ENCODE assay signal across 9 cellular contexts in genomic region chr1:45491464-45492260, GRCh38. TPM values are rescaled to one million over a fixed set of nuclear protein-coding genes. Genes with fewer than 3 reads are reported as not detected.
A peak's percentile ranks its signal among the peaks of the same experiment; 100 is the strongest.
DNase-seq lines count a peak whose midpoint lies in the region; ATAC-seq and TF ChIP-seq lines count a peak whose summit lies in the region.
"Had no signal": no experiment of that assay in that cellular context is flagged by ENCODE, and none has a peak within 500 bp of the region (broad histone marks: within the 10 kb centered on the region; RNA-seq: fewer than 3 reads in every experiment).

No MANE protein-coding gene starts in this region.

- H3K4me2 ChIP-seq in OCI-LY3 (ENCODE audit: low read length), result peak overlapping the region; percentile 71

- no peaks in the 10 kb centered on the region for H3K9me3 ChIP-seq in CD4-positive, CD25-positive, alpha-beta regulatory T cell (ENCODE audit: control insufficient read depth in 2 of 2, low read length in 2 of 2)
- H3K9me3 ChIP-seq in OCI-LY3 (ENCODE audit: insufficient read depth, low read length), result no peaks in the 10 kb centered on the region

- H3K4me1 Mint-ChIP-seq in CD4-positive, CD25-positive, alpha-beta regulatory T cell, result peaks cover 5 to 23% (median 13%) of the 10 kb centered on the region in 4 donors
- H3K4me1 Mint-ChIP-seq in activated CD8-positive, alpha-beta T cell treated with anti-CD3 and anti-CD28 coated beads for 36 hours (ENCODE audit: low read depth), result peaks cover 11% of the 10 kb centered on the region

- H3K9me3 Mint-ChIP-seq in CD4-positive, CD25-positive, alpha-beta regulatory T cell, result no peaks in the 10 kb centered on the region
- no peaks in the 10 kb centered on the region for H3K9me3 Mint-ChIP-seq in activated CD8-positive, alpha-beta T cell treated with anti-CD3 and anti-CD28 coated beads for 36 hours
- H3K9me3 Mint-ChIP-seq: activated T-cell treated with anti-CD3 and anti-CD28 coated beads, Interleukin-2, amount 50 U/mL, for 4 hours had no signal

- POLR2A ChIA-PET in activated CD8-positive, alpha-beta T cell treated with anti-CD3 and anti-CD28 coated beads for 36 hours (lab: Charles Lee), result interaction anchor here (0.6 to 4.8 kb wide), 12 partner anchors 8 to 770 kb away, joined by 3 to 23 read pairs (median 6); partner anchors contain the start of genes CCDC163, HECTD3, MMACHC and MUTYH

- H3K27me3 ChIP-seq in CD4-positive, CD25-positive, alpha-beta regulatory T cell (ENCODE audit: control insufficient read depth, insufficient read depth, low read length), result no peaks in the 10 kb centered on the region
- H3K27me3 ChIP-seq in OCI-LY3 (ENCODE audit: low read depth, low read length), result peaks cover 17% of the 10 kb centered on the region
- H3K27me3 ChIP-seq in rectal smooth muscle tissue (ENCODE audit: control insufficient read depth, insufficient read depth, low read length), result no peaks in the 10 kb centered on the region

- H3K79me2 ChIP-seq in OCI-LY3 (ENCODE audit: low read length), result no peaks in the 10 kb centered on the region

- H3K4me1 ChIP-seq in CD4-positive, CD25-positive, alpha-beta regulatory T cell (ENCODE audit: control insufficient read depth, insufficient read depth, low read length, poor library complexity, severe bottlenecking), result peaks cover 22% of the 10 kb centered on the region
- H3K4me1 ChIP-seq in OCI-LY3 (ENCODE audit: low read length) (peaks cover 17% of the 10 kb centered on the region), rectal smooth muscle tissue (ENCODE audit: control insufficient read depth, insufficient read depth, low read length) (peaks cover 2% of the 10 kb centered on the region)

- DNase-seq in CD4-positive, CD25-positive, alpha-beta regulatory T cell, result no peak
- DNase-seq in fibroblast of mammary gland (ENCODE audit: low read depth), result no peak
- no peak for DNase-seq in NCI-H1417 treated with DMSO at 0.1 percent for 48 hours (lab: John Stamatoyannopoulos, UW)
- no peak for DNase-seq in COLO668 (lab: John Stamatoyannopoulos, UW; ENCODE audit: unreplicated experiment)
- DNase-seq in stimulated activated CD4-positive, alpha-beta T cell treated with anti-CD3 and anti-CD28 coated beads, Interleukin-4, amount 100 ng/mL, for 4 hours, result no peak
- no peak for DNase-seq in activated CD8-positive, alpha-beta T cell treated with anti-CD3 and anti-CD28 coated beads for 36 hours

- H2AFZ ChIP-seq in OCI-LY3 (ENCODE audit: low read depth, low read length), result peak overlapping the region; percentile 23; the same call in 1 of the 2 replicates

- TF ChIP-seq CTCF in OCI-LY3 (IDR thresholded peaks at IDR 0.05; ENCODE audit: low read depth, low read length) (no peak), fibroblast of mammary gland (conservative IDR thresholded peaks at IDR 0.05; ENCODE audit: control insufficient read depth, insufficient read depth, low read depth, low read length) (no peak)
- no peak for TF ChIP-seq CTCF in activated CD8-positive, alpha-beta T cell treated with anti-CD3 and anti-CD28 coated beads for 36 hours (IDR thresholded peaks at IDR 0.05)

- no peaks in the 10 kb centered on the region for H3K36me3 Mint-ChIP-seq in CD4-positive, CD25-positive, alpha-beta regulatory T cell
- peaks cover 3% of the 10 kb centered on the region for H3K36me3 Mint-ChIP-seq in activated CD8-positive, alpha-beta T cell treated with anti-CD3 and anti-CD28 coated beads for 36 hours (ENCODE audit: low read depth)

- no peaks in the 10 kb centered on the region for H3K27me3 Mint-ChIP-seq in CD4-positive, CD25-positive, alpha-beta regulatory T cell
- H3K27me3 Mint-ChIP-seq in activated CD8-positive, alpha-beta T cell treated with anti-CD3 and anti-CD28 coated beads for 36 hours, result no peaks in the 10 kb centered on the region

- no peaks in the 10 kb centered on the region for H4K20me1 ChIP-seq in OCI-LY3 (ENCODE audit: insufficient read depth, low read length)

- no peak overlapping the region for H3K27ac Mint-ChIP-seq in CD4-positive, CD25-positive, alpha-beta regulatory T cell
- no peak overlapping the region for H3K27ac Mint-ChIP-seq in activated CD8-positive, alpha-beta T cell treated with anti-CD3 and anti-CD28 coated beads for 36 hours

- CTCF ChIA-PET in activated CD8-positive, alpha-beta T cell treated with anti-CD3 and anti-CD28 coated beads for 36 hours (lab: Charles Lee), result interaction anchor here (0.6 to 11.3 kb wide), 26 partner anchors 10 to 698 kb away, joined by 3 to 191 read pairs (median 6); partner anchors contain the start of genes AKR1A1, HECTD3, MUTYH and PRDX1

- H3K4me3 ChIP-seq in CD4-positive, CD25-positive, alpha-beta regulatory T cell (ENCODE audit: low read depth, low read length), result peak overlapping the region; percentile 85
- H3K4me3 ChIP-seq in OCI-LY3 (ENCODE audit: low read length) (peak overlapping the region; percentile 72), fibroblast of mammary gland (ENCODE audit: control insufficient read depth, low read depth, low read length) (peak overlapping the region; percentile 65), rectal smooth muscle tissue (ENCODE audit: low read length) (peak overlapping the region; percentile 41)

- no peaks in the 10 kb centered on the region for H3K36me3 ChIP-seq in CD4-positive, CD25-positive, alpha-beta regulatory T cell (ENCODE audit: control insufficient read depth, insufficient read depth, low read length)
- H3K36me3 ChIP-seq in OCI-LY3 (replicated peaks; ENCODE audit: low read depth, low read length) (no peaks in the 10 kb centered on the region), rectal smooth muscle tissue (ENCODE audit: control insufficient read depth, insufficient read depth, low read length) (no peaks in the 10 kb centered on the region)

- H3K9ac ChIP-seq in OCI-LY3 (ENCODE audit: low read length) (peak overlapping the region; percentile 28), rectal smooth muscle tissue (ENCODE audit: low read length) (no peak overlapping the region)

- H3K27ac ChIP-seq in CD4-positive, CD25-positive, alpha-beta regulatory T cell (ENCODE audit: insufficient read depth, low read length, poor library complexity, severe bottlenecking), result peak overlapping the region; percentile 82
- H3K27ac ChIP-seq in OCI-LY3 (ENCODE audit: low read length), result no peak overlapping the region
- no peak overlapping the region for H3K27ac ChIP-seq in rectal smooth muscle tissue (ENCODE audit: low read depth, low read length)

- H3K4me3 Mint-ChIP-seq in CD4-positive, CD25-positive, alpha-beta regulatory T cell, result no peak overlapping the region
- no peak overlapping the region for H3K4me3 Mint-ChIP-seq in activated CD8-positive, alpha-beta T cell treated with anti-CD3 and anti-CD28 coated beads for 36 hours
- H3K4me3 Mint-ChIP-seq: activated T-cell treated with anti-CD3 and anti-CD28 coated beads, Interleukin-2, amount 50 U/mL, for 4 hours had no signal

- ATAC-seq in CD4-positive, CD25-positive, alpha-beta regulatory T cell (ENCODE audit: low read depth in 2 of 2), result no peak
- no peak for ATAC-seq in activated CD8-positive, alpha-beta T cell treated with anti-CD3 and anti-CD28 coated beads for 36 hours

- intact Hi-C loops in activated CD8-positive, alpha-beta T cell treated with anti-CD3 and anti-CD28 coated beads for 36 hours (cut with micrococcal nuclease), result loop anchor here (2.0 to 5.0 kb wide), 2 partner anchors 131 to 479 kb away; partner anchors contain the start of genes HECTD3 and UROD

RNA-seq across cellular contexts. Expression of gene TESK2, which starts 0.7 kb away (rescaled TPM):
- total RNA-seq in CD4-positive, CD25-positive, alpha-beta regulatory T cell, result 5.3 TPM
- 1 to 10 TPM; 2.9 to 4.5 (median 3.7) TPM for polyA plus RNA-seq in CD4-positive, CD25-positive, alpha-beta regulatory T cell
- 1 to 10 TPM; 2.9 to 3.7 TPM for total RNA-seq in activated CD8-positive, alpha-beta T cell treated with anti-CD3 and anti-CD28 coated beads for 36 hours

RNA-seq across cellular contexts. Expression of gene CCDC163, which starts 8.2 kb away (rescaled TPM):
- total RNA-seq in CD4-positive, CD25-positive, alpha-beta regulatory T cell, result 0.89 TPM
- 1 to 10 TPM; 1.9 to 8.8 (median 5.6) TPM for polyA plus RNA-seq in CD4-positive, CD25-positive, alpha-beta regulatory T cell
- 1 to 10 TPM; 5.6 to 7.1 TPM for total RNA-seq in activated CD8-positive, alpha-beta T cell treated with anti-CD3 and anti-CD28 coated beads for 36 hours

RNA-seq across cellular contexts. Expression of gene MMACHC, which starts 8.4 kb away (rescaled TPM):
- total RNA-seq in CD4-positive, CD25-positive, alpha-beta regulatory T cell, result 0.84 TPM
- polyA plus RNA-seq in CD4-positive, CD25-positive, alpha-beta regulatory T cell, result under 1 TPM in 3 of 4 donors, not detected in 1; 0.09 to 0.33 (median 0.14) TPM
- 1 to 10 TPM; 8.4 to 10.0 TPM for total RNA-seq in activated CD8-positive, alpha-beta T cell treated with anti-CD3 and anti-CD28 coated beads for 36 hours

RNA-seq across cellular contexts. Expression of gene PRDX1, which starts 30.0 kb away (rescaled TPM):
- total RNA-seq in CD4-positive, CD25-positive, alpha-beta regulatory T cell, result 96.7 TPM
- 100 to 1,000 TPM; 287 to 384 (median 351) TPM for polyA plus RNA-seq in CD4-positive, CD25-positive, alpha-beta regulatory T cell
- 100 to 1,000 TPM; 547 to 553 TPM for total RNA-seq in activated CD8-positive, alpha-beta T cell treated with anti-CD3 and anti-CD28 coated beads for 36 hours

RNA-seq across cellular contexts. Expression of gene AKR1A1, which starts 59.0 kb away (rescaled TPM):
- 53.1 TPM for total RNA-seq in CD4-positive, CD25-positive, alpha-beta regulatory T cell
- polyA plus RNA-seq in CD4-positive, CD25-positive, alpha-beta regulatory T cell, result 100 to 1,000 TPM in 2 of 4 donors, 10 to 100 TPM in 2; 78.7 to 117 (median 97.0) TPM
- total RNA-seq in activated CD8-positive, alpha-beta T cell treated with anti-CD3 and anti-CD28 coated beads for 36 hours, result 100 to 1,000 TPM; 184 to 186 TPM
